1 cellular context compared by ENCODE assay signal in the genomic region with DNA sequence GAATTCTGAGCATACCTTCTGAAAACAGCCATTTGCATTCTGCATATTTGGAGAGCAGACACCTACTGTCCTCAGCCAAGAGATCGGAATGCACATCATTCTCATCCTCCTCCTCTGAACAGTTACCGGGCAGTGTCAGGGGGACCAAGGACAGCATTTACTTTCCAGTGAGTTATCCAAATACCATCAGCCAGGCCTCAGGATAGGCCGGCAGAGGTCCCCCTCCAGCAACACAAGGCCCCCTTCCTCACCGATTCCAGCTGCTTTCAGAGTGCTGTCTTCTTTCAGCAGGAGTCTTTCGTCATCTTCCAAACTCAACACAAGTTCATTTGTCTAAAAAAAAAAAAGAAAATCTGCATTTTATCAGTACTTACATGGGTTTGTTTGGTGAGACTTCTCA.
TF ChIP-seq lines count a peak whose summit lies in the region.

No MANE protein-coding gene starts in this region.

TF ChIP-seq in H1, 55 proteins besides CTCF, POLR2A, EP300 and RAD21:
- TF ChIP-seq ZNF274 (IDR thresholded peaks at IDR 0.05; ENCODE audit: borderline replicate concordance, extremely low read depth, low read length) (no peak), HDAC6 (IDR thresholded peaks at IDR 0.05; ENCODE audit: low read depth, low read length) (no peak), TEAD4 (IDR thresholded peaks at IDR 0.05; ENCODE audit: low read depth, low read length) (0 out of 2 replicates have a peak, but pooled peaks have one; percentile 16), CEBPB (IDR thresholded peaks at IDR 0.05; ENCODE audit: low read depth, low read length) (peak; percentile 23; the same call in 1 of the 2 replicates)
